In genomic region chr14:74417611-74418010, GRCh38 we compare ENCODE assay signal across 34 cellular contexts. TPM values are rescaled to one million over a fixed set of nuclear protein-coding genes. Genes with fewer than 3 reads are reported as not detected.
"Had no signal": no experiment of that assay in that cellular context is flagged by ENCODE, and none has a peak within 500 bp of the region (broad histone marks: within the 10 kb centered on the region; RNA-seq: fewer than 3 reads in every experiment).

No MANE protein-coding gene starts in this region.

- H3K27ac Mint-ChIP-seq: activated CD4-positive, alpha-beta memory T cell treated with anti-CD3 and anti-CD28 coated beads, Interleukin-2, amount 10 ng/mL, durations not matched to agents 7 days and 5 days; activated CD4-positive, alpha-beta T cell treated with anti-CD3 and anti-CD28 coated beads, Interleukin-2, amount 10 ng/mL, durations not matched to agents 7 days and 5 days; activated naive CD8-positive, alpha-beta T cell; activated T-cell treated with anti-CD3 and anti-CD28 coated beads, Interleukin-2, amount 50 U/mL, for 24 hours; activated T-cell treated with anti-CD3 and anti-CD28 coated beads, Interleukin-2, amount 50 U/mL, for 72 hours; dendritic cell treated with granulocyte-macrophage colony-stimulating factor and Interleukin-4, amounts not matched to agents 40 ng/mL and 50 ng/mL, for 4 days; effector memory CD8-positive, alpha-beta T cell; T-helper 17 cell; T-helper 2 cell treated with Interferon-gamma antibody and Interleukin-4, amounts not matched to agents 5 μg/mL and 100 μg/mL, for 36 hours; WTC11 had no signal

- H3K9me3 Mint-ChIP-seq: activated CD4-positive, alpha-beta memory T cell treated with anti-CD3 and anti-CD28 coated beads, Interleukin-2, amount 10 ng/mL, durations not matched to agents 7 days and 5 days; activated CD4-positive, alpha-beta T cell treated with anti-CD3 and anti-CD28 coated beads, Interleukin-2, amount 10 ng/mL, durations not matched to agents 7 days and 5 days; activated T-cell treated with anti-CD3 and anti-CD28 coated beads, Interleukin-2, amount 50 U/mL, for 24 hours; dendritic cell treated with granulocyte-macrophage colony-stimulating factor and Interleukin-4, amounts not matched to agents 40 ng/mL and 50 ng/mL, for 4 days; effector memory CD8-positive, alpha-beta T cell; T-helper 2 cell treated with Interferon-gamma antibody and Interleukin-4, amounts not matched to agents 5 μg/mL and 100 μg/mL, for 36 hours; WTC11 had no signal

- H3K4me3 ChIP-seq: body of pancreas, coronary artery, dorsolateral prefrontal cortex, esophagus muscularis mucosa, gastroesophageal sphincter, heart right ventricle had no signal

- ATAC-seq: body of pancreas; effector memory CD8-positive, alpha-beta T cell; gastroesophageal sphincter; heart right ventricle; T-helper 17 cell; WTC11 had no signal

- H3K4me1 Mint-ChIP-seq: activated CD4-positive, alpha-beta memory T cell treated with anti-CD3 and anti-CD28 coated beads, Interleukin-2, amount 10 ng/mL, durations not matched to agents 7 days and 5 days; activated CD4-positive, alpha-beta T cell treated with anti-CD3 and anti-CD28 coated beads, Interleukin-2, amount 10 ng/mL, durations not matched to agents 7 days and 5 days; T-helper 17 cell had no signal

- DNase-seq: activated CD4-positive, alpha-beta memory T cell treated with anti-CD3 and anti-CD28 coated beads, Interleukin-2, amount 10 ng/mL, durations not matched to agents 7 days and 5 days; activated CD4-positive, alpha-beta T cell treated with anti-CD3 and anti-CD28 coated beads for 1 hour; activated CD4-positive, alpha-beta T cell treated with anti-CD3 and anti-CD28 coated beads for 4 hours; activated CD4-positive, alpha-beta T cell treated with anti-CD3 and anti-CD28 coated beads, Interleukin-2, amount 10 ng/mL, durations not matched to agents 7 days and 5 days; activated CD4-positive, alpha-beta T cell treated with anti-CD3 and anti-CD28 coated beads, Interleukin-2, amount 50 U/mL, for 4 hours; activated CD8-positive, alpha-beta memory T cell treated with anti-CD3 and anti-CD28 coated beads, Interleukin-2, amount 50 U/mL, for 48 hours; activated effector memory CD4-positive, alpha-beta T cell treated with Interleukin-2 at 50 U/mL for 16 hours; activated gamma-delta T cell treated with Interleukin-2 at 50 U/mL for 16 hours; activated naive CD4-positive, alpha-beta T cell treated with anti-CD3 and anti-CD28 coated beads, Interleukin-2, amount 50 U/mL, for 16 hours; activated naive CD4-positive, alpha-beta T cell treated with Interleukin-2 at 50 U/mL for 16 hours; activated T-cell treated with anti-CD3 and anti-CD28 coated beads for 4 hours; activated T-cell treated with anti-CD3 and anti-CD28 coated beads, Interleukin-2, amount 50 U/mL, for 24 hours; activated T-cell treated with anti-CD3 and anti-CD28 coated beads, Interleukin-2, amount 50 U/mL, for 72 hours; aorta; body of pancreas; central memory CD4-positive, alpha-beta T cell; cerebellar nuclear complex; effector CD4-positive, alpha-beta T cell; effector memory CD8-positive, alpha-beta T cell; erythroblast; foreskin melanocyte; heart right ventricle; T-helper 1 cell; T-helper 17 cell; T1000 had no signal

- H3K36me3 Mint-ChIP-seq: activated naive CD8-positive, alpha-beta T cell; WTC11 had no signal

- H3K4me3 Mint-ChIP-seq: activated CD4-positive, alpha-beta memory T cell treated with anti-CD3 and anti-CD28 coated beads, Interleukin-2, amount 10 ng/mL, durations not matched to agents 7 days and 5 days; activated CD4-positive, alpha-beta T cell treated with anti-CD3 and anti-CD28 coated beads, Interleukin-2, amount 10 ng/mL, durations not matched to agents 7 days and 5 days; activated naive CD8-positive, alpha-beta T cell; activated T-cell treated with anti-CD3 and anti-CD28 coated beads, Interleukin-2, amount 50 U/mL, for 24 hours; activated T-cell treated with anti-CD3 and anti-CD28 coated beads, Interleukin-2, amount 50 U/mL, for 72 hours; dendritic cell treated with granulocyte-macrophage colony-stimulating factor and Interleukin-4, amounts not matched to agents 40 ng/mL and 50 ng/mL, for 4 days; effector memory CD8-positive, alpha-beta T cell; T-helper 17 cell; T-helper 2 cell treated with Interferon-gamma antibody and Interleukin-4, amounts not matched to agents 5 μg/mL and 100 μg/mL, for 36 hours; WTC11 had no signal

RNA-seq across cellular contexts. Expression of gene SYNDIG1L, which starts 8.4 kb away (rescaled TPM):
- total RNA-seq: activated CD4-positive, alpha-beta memory T cell treated with anti-CD3 and anti-CD28 coated beads, Interleukin-2, amount 10 ng/mL, durations not matched to agents 7 days and 5 days; activated CD4-positive, alpha-beta T cell treated with anti-CD3 and anti-CD28 coated beads, Interleukin-2, amount 10 ng/mL, durations not matched to agents 7 days and 5 days; activated T-cell treated with anti-CD3 and anti-CD28 coated beads, Interleukin-2, amount 50 U/mL, for 72 hours; glomerular endothelial cell; T-helper 17 cell had no signal
